9 cellular contexts compared by ENCODE assay signal in genomic region chr9:72952914-72953313, GRCh38. TPM values are rescaled to one million over a fixed set of nuclear protein-coding genes. Genes with fewer than 3 reads are reported as not detected.
A peak's percentile ranks its signal among the peaks of the same experiment; 100 is the strongest.
DNase-seq lines count a peak whose midpoint lies in the region; ATAC-seq, FAIRE-seq and TF ChIP-seq lines count a peak whose summit lies in the region.
"Had no signal": no experiment of that assay in that cellular context is flagged by ENCODE, and none has a peak within 500 bp of the region (broad histone marks: within the 10 kb centered on the region; RNA-seq: fewer than 3 reads in every experiment).

TSS of gene ALDH1A1 (minus strand) at chr9:72953053. CDS start at chr9:72953000, 53 bp downstream.

- peaks cover 22% of the 10 kb centered on the region for H3K4me1 ChIP-seq in BLaER1
- H3K4me1 ChIP-seq in naive thymus-derived CD4-positive, alpha-beta T cell (ENCODE audit: control insufficient read depth in 2 of 2, insufficient read depth in 2 of 2, low read length in 2 of 2): peaks cover 0 to 6% of the 10 kb centered on the region in 2 donors

- intact Hi-C loops in naive thymus-derived CD4-positive, alpha-beta T cell (cut with micrococcal nuclease): no loop called here

- no peak for TF ChIP-seq CTCF in epithelial cell of proximal tubule (conservative IDR thresholded peaks at IDR 0.05; ENCODE audit: low read depth, low read length)

- peaks cover 31 to 41% (median 36%) of the 10 kb centered on the region in 5 donors for H3K27me3 Mint-ChIP-seq in naive thymus-derived CD4-positive, alpha-beta T cell
- H3K27me3 Mint-ChIP-seq in stimulated activated memory B cell treated with anti-CD40 and anti-IgM and Interleukin-4, amounts not matched to agents 10 μg/mL and 1 μg/mL and 100 μg/mL, for 72 hours: peaks cover 33% of the 10 kb centered on the region

- no peak within 1 kb of the TSS for H3K27ac Mint-ChIP-seq in naive thymus-derived CD4-positive, alpha-beta T cell
- H3K27ac Mint-ChIP-seq in stimulated activated memory B cell treated with anti-CD40 and anti-IgM and Interleukin-4, amounts not matched to agents 10 μg/mL and 1 μg/mL and 100 μg/mL, for 72 hours: no peak within 1 kb of the TSS

- H3K4me2 ChIP-seq in BLaER1: peak within 1 kb of the TSS; percentile 29

- H3K4me3 Mint-ChIP-seq in naive thymus-derived CD4-positive, alpha-beta T cell: peak within 1 kb of the TSS in 6 of 10 donors; percentile 2 to 26 (median 12)
- H3K4me3 Mint-ChIP-seq in stimulated activated memory B cell treated with anti-CD40 and anti-IgM and Interleukin-4, amounts not matched to agents 10 μg/mL and 1 μg/mL and 100 μg/mL, for 72 hours: no peak within 1 kb of the TSS

- H3K36me3 ChIP-seq in BLaER1: no peaks in the 10 kb centered on the region
- no peaks in the 10 kb centered on the region for H3K36me3 ChIP-seq in naive thymus-derived CD4-positive, alpha-beta T cell (ENCODE audit: control insufficient read depth in 2 of 3, insufficient read depth in 3 of 3, low read length in 3 of 3)

- DNase-seq in NCI-H2029 treated with DMSO at 0.1 percent for 48 hours (lab: John Stamatoyannopoulos, UW) (peak; percentile 72), epithelial cell of proximal tubule (ENCODE audit: low read depth) (no peak), urothelium cell line (ENCODE audit: low spot score) (no peak)
- no peak for DNase-seq in naive thymus-derived CD4-positive, alpha-beta T cell
- DNase-seq in activated CD4-positive, alpha-beta T cell treated with anti-CD3 and anti-CD28 coated beads, Interleukin-2, amount 50 U/mL, for 1 hour: no peak
- DNase-seq: EL had no signal

- H3K27ac ChIP-seq in BLaER1: no peak within 1 kb of the TSS
- H3K27ac ChIP-seq in naive thymus-derived CD4-positive, alpha-beta T cell (ENCODE audit: low read depth, low read length): no peak within 1 kb of the TSS

- CTCF ChIA-PET in naive thymus-derived CD4-positive, alpha-beta T cell (lab: Charles Lee): no interaction called here

- ATAC-seq in naive thymus-derived CD4-positive, alpha-beta T cell: peak; percentile 55
- no peak for ATAC-seq in stimulated activated memory B cell treated with anti-CD40 and anti-IgM and Interleukin-4, amounts not matched to agents 10 μg/mL and 1 μg/mL and 100 μg/mL, for 72 hours
- no peak for ATAC-seq in GM19023 (IDR thresholded peaks at IDR 0.05; ENCODE audit: unreplicated experiment)

- H3K9me3 Mint-ChIP-seq in naive thymus-derived CD4-positive, alpha-beta T cell: peaks cover 0 to 8% (median 1%) of the 10 kb centered on the region in 11 donors
- H3K9me3 Mint-ChIP-seq in stimulated activated memory B cell treated with anti-CD40 and anti-IgM and Interleukin-4, amounts not matched to agents 10 μg/mL and 1 μg/mL and 100 μg/mL, for 72 hours: peaks cover 3% of the 10 kb centered on the region

- POLR2A ChIA-PET in naive thymus-derived CD4-positive, alpha-beta T cell (lab: Charles Lee): no interaction called here

- H3K9ac ChIP-seq in BLaER1: no peak within 1 kb of the TSS

- H3K27me3 ChIP-seq in BLaER1: no peaks in the 10 kb centered on the region
- peaks cover 0 to 3% of the 10 kb centered on the region in 2 donors for H3K27me3 ChIP-seq in naive thymus-derived CD4-positive, alpha-beta T cell (ENCODE audit: control insufficient read depth in 2 of 2, insufficient read depth in 2 of 2, low read length in 2 of 2)

- H3K9me3 ChIP-seq in BLaER1: no peaks in the 10 kb centered on the region
- H3K9me3 ChIP-seq in naive thymus-derived CD4-positive, alpha-beta T cell (ENCODE audit: control insufficient read depth in 2 of 3, low read length in 3 of 3): no peaks in the 10 kb centered on the region

- no peaks in the 10 kb centered on the region for H3K36me3 Mint-ChIP-seq in naive thymus-derived CD4-positive, alpha-beta T cell
- no peaks in the 10 kb centered on the region for H3K36me3 Mint-ChIP-seq in stimulated activated memory B cell treated with anti-CD40 and anti-IgM and Interleukin-4, amounts not matched to agents 10 μg/mL and 1 μg/mL and 100 μg/mL, for 72 hours

- H3K4me3 ChIP-seq in BLaER1 (no peak within 1 kb of the TSS), epithelial cell of proximal tubule (ENCODE audit: low read depth, low read length) (peak within 1 kb of the TSS; percentile 59)
- H3K4me3 ChIP-seq in naive thymus-derived CD4-positive, alpha-beta T cell (ENCODE audit: low read length): no peak within 1 kb of the TSS

- H4K20me1 ChIP-seq in BLaER1: no peaks in the 10 kb centered on the region

- FAIRE-seq in urothelium cell line (lab: Jason Lieb, UNC): no peak

- peaks cover 0 to 17% (median 5%) of the 10 kb centered on the region in 7 donors for H3K4me1 Mint-ChIP-seq in naive thymus-derived CD4-positive, alpha-beta T cell
- peaks cover 10% of the 10 kb centered on the region for H3K4me1 Mint-ChIP-seq in stimulated activated memory B cell treated with anti-CD40 and anti-IgM and Interleukin-4, amounts not matched to agents 10 μg/mL and 1 μg/mL and 100 μg/mL, for 72 hours

RNA-seq across cellular contexts. Expression of gene ALDH1A1, which starts in this region (rescaled TPM):
- 0.87 and 1.6 TPM in 2 replicates for total RNA-seq in epithelial cell of proximal tubule
- total RNA-seq in naive thymus-derived CD4-positive, alpha-beta T cell: 10 to 100 TPM in 1 of 5 experiments, 1 to 10 TPM in 3, not detected in 1; 1.0 to 11.9 (median 2.0) TPM
- polyA plus RNA-seq in naive thymus-derived CD4-positive, alpha-beta T cell: not detected
